ENCODE assay signal across 23 cellular contexts in genomic region chr11:128921790-128922189, GRCh38. TPM values are rescaled to one million over a fixed set of nuclear protein-coding genes. Genes with fewer than 3 reads are reported as not detected.
DNase-seq lines count a peak whose midpoint lies in the region; ATAC-seq and TF ChIP-seq lines count a peak whose summit lies in the region.
"Had no signal": no experiment of that assay in that cellular context is flagged by ENCODE, and none has a peak within 500 bp of the region (broad histone marks: within the 10 kb centered on the region; RNA-seq: fewer than 3 reads in every experiment).

No MANE protein-coding gene starts in this region.

- no peak overlapping the region for H3K4me3 Mint-ChIP-seq in activated naive CD8-positive, alpha-beta T cell treated with anti-CD3 and anti-CD28 coated beads, Interleukin-2, amount 50 U/mL, for 24 hours
- no peak overlapping the region for H3K4me3 Mint-ChIP-seq in activated naive CD8-positive, alpha-beta T cell treated with anti-CD3 and anti-CD28 coated beads for 36 hours
- H3K4me3 Mint-ChIP-seq in stimulated activated naive B cell treated with anti-CD40 and anti-IgM and Interleukin-4, amounts not matched to agents 10 μg/mL and 1 μg/mL and 100 μg/mL, for 72 hours, result no peak overlapping the region
- H3K4me3 Mint-ChIP-seq: CD14-positive monocyte; CD4-positive, alpha-beta memory T cell had no signal

- intact Hi-C loops in testis (cut with DNase I; ENCODE audit: low total_unique reads), result no loop called here

- peak; percentile 65 for ATAC-seq in activated naive CD8-positive, alpha-beta T cell treated with anti-CD3 and anti-CD28 coated beads, Interleukin-2, amount 50 U/mL, for 24 hours
- ATAC-seq in HG02885 (IDR thresholded peaks at IDR 0.05; ENCODE audit: poor library complexity, unreplicated experiment), result peak; percentile 46
- ATAC-seq in stimulated activated naive B cell treated with anti-CD40 and anti-IgM and Interleukin-4, amounts not matched to agents 10 μg/mL and 1 μg/mL and 100 μg/mL, for 72 hours (replicated peaks), result peak; percentile 81 to 94
- ATAC-seq: HepG2 had no signal

- no peaks in the 10 kb centered on the region for H3K79me2 ChIP-seq in osteoblast (ENCODE audit: insufficient read depth, low read length)

- H3K4me1 ChIP-seq in osteoblast (ENCODE audit: insufficient read depth, low read length) (no peaks in the 10 kb centered on the region), testis (no peaks in the 10 kb centered on the region)

- H3K27me3 Mint-ChIP-seq in activated naive CD8-positive, alpha-beta T cell treated with anti-CD3 and anti-CD28 coated beads, Interleukin-2, amount 50 U/mL, for 24 hours, result peaks cover 9% of the 10 kb centered on the region
- H3K27me3 Mint-ChIP-seq in activated naive CD8-positive, alpha-beta T cell treated with anti-CD3 and anti-CD28 coated beads for 36 hours, result peaks cover 7% of the 10 kb centered on the region
- peaks cover 36 to 58% of the 10 kb centered on the region in 2 donors for H3K27me3 Mint-ChIP-seq in stimulated activated naive B cell treated with anti-CD40 and anti-IgM and Interleukin-4, amounts not matched to agents 10 μg/mL and 1 μg/mL and 100 μg/mL, for 72 hours

- H3K9me3 Mint-ChIP-seq in activated naive CD8-positive, alpha-beta T cell treated with anti-CD3 and anti-CD28 coated beads, Interleukin-2, amount 50 U/mL, for 24 hours, result no peaks in the 10 kb centered on the region
- H3K9me3 Mint-ChIP-seq in activated naive CD8-positive, alpha-beta T cell treated with anti-CD3 and anti-CD28 coated beads for 36 hours, result no peaks in the 10 kb centered on the region
- no peaks in the 10 kb centered on the region for H3K9me3 Mint-ChIP-seq in stimulated activated naive B cell treated with anti-CD40 and anti-IgM and Interleukin-4, amounts not matched to agents 10 μg/mL and 1 μg/mL and 100 μg/mL, for 72 hours
- H3K9me3 Mint-ChIP-seq: CD14-positive monocyte had no signal

- H3K27ac Mint-ChIP-seq in activated naive CD8-positive, alpha-beta T cell treated with anti-CD3 and anti-CD28 coated beads, Interleukin-2, amount 50 U/mL, for 24 hours, result no peak overlapping the region
- no peak overlapping the region for H3K27ac Mint-ChIP-seq in activated naive CD8-positive, alpha-beta T cell treated with anti-CD3 and anti-CD28 coated beads for 36 hours
- no peak overlapping the region for H3K27ac Mint-ChIP-seq in stimulated activated naive B cell treated with anti-CD40 and anti-IgM and Interleukin-4, amounts not matched to agents 10 μg/mL and 1 μg/mL and 100 μg/mL, for 72 hours
- H3K27ac Mint-ChIP-seq: CD14-positive monocyte; CD4-positive, alpha-beta memory T cell; IgD-negative memory B cell had no signal

- no peak for TF ChIP-seq POLR2A in testis (IDR thresholded peaks at IDR 0.05)

- no peak for DNase-seq in activated naive CD8-positive, alpha-beta T cell treated with anti-CD3 and anti-CD28 coated beads, Interleukin-2, amount 50 U/mL, for 24 hours
- no peak for DNase-seq in activated naive CD8-positive, alpha-beta T cell treated with anti-CD3 and anti-CD28 coated beads for 36 hours
- DNase-seq in osteoblast (ENCODE audit: insufficient read length, low spot score, missing footprints) (peak; percentile 37), GDM1 (lab: John Stamatoyannopoulos, UW) (no peak), GM10266 (ENCODE audit: extremely low spot score) (no peak), testis (no peak)
- peak; percentile 39 for DNase-seq in stimulated activated naive B cell treated with anti-CD40 and anti-IgM and Interleukin-4, amounts not matched to agents 10 μg/mL and 1 μg/mL and 100 μg/mL, for 72 hours
- DNase-seq: 8988T; CD4-positive, alpha-beta memory T cell; DMS153; DMS79; GF-D8; GM23248; HCEC 1CT had no signal

- no peaks in the 10 kb centered on the region for H3K36me3 Mint-ChIP-seq in activated naive CD8-positive, alpha-beta T cell treated with anti-CD3 and anti-CD28 coated beads, Interleukin-2, amount 50 U/mL, for 24 hours (ENCODE audit: low read depth)
- H3K36me3 Mint-ChIP-seq in activated naive CD8-positive, alpha-beta T cell treated with anti-CD3 and anti-CD28 coated beads for 36 hours, result no peaks in the 10 kb centered on the region
- peaks cover 0 to 2% of the 10 kb centered on the region in 2 donors for H3K36me3 Mint-ChIP-seq in stimulated activated naive B cell treated with anti-CD40 and anti-IgM and Interleukin-4, amounts not matched to agents 10 μg/mL and 1 μg/mL and 100 μg/mL, for 72 hours
- H3K36me3 Mint-ChIP-seq: CD14-positive monocyte, IgD-negative memory B cell had no signal

- no peak overlapping the region for H3K4me3 ChIP-seq in osteoblast (ENCODE audit: insufficient read depth, low read length)
- H3K4me3 ChIP-seq in testis, result no peak overlapping the region
- H3K4me3 ChIP-seq: BLaER1, GM23248 had no signal

- no peak for TF ChIP-seq CTCF in osteoblast (IDR thresholded peaks at IDR 0.05; ENCODE audit: extremely low read depth, low read depth, low read length)
- TF ChIP-seq CTCF in GM10266 (IDR thresholded peaks at IDR 0.05; ENCODE audit: control insufficient read depth, insufficient read depth, low read depth, missing control alignments), result no peak
- TF ChIP-seq CTCF in testis (IDR thresholded peaks at IDR 0.05), result no peak

- WGBS in testis, 2 donors, result 87 to 90% methylated on average over 4 of the region's 4 CpGs

- no peaks in the 10 kb centered on the region for H3K36me3 ChIP-seq in osteoblast (ENCODE audit: insufficient read depth, low read length)
- no peaks in the 10 kb centered on the region for H3K36me3 ChIP-seq in testis (ENCODE audit: low read depth, missing control alignments)
- H3K36me3 ChIP-seq: BLaER1 had no signal

- H3K27ac ChIP-seq in osteoblast (ENCODE audit: low read depth, low read length) (no peak overlapping the region), testis (no peak overlapping the region)
- H3K27ac ChIP-seq: BLaER1, GM23248 had no signal

- no peaks in the 10 kb centered on the region for H4K20me1 ChIP-seq in osteoblast (ENCODE audit: insufficient read depth, low read length)
- H4K20me1 ChIP-seq: BLaER1 had no signal

- H3K4me1 Mint-ChIP-seq in activated naive CD8-positive, alpha-beta T cell treated with anti-CD3 and anti-CD28 coated beads, Interleukin-2, amount 50 U/mL, for 24 hours, result peaks cover 7% of the 10 kb centered on the region
- peaks cover 3% of the 10 kb centered on the region for H3K4me1 Mint-ChIP-seq in activated naive CD8-positive, alpha-beta T cell treated with anti-CD3 and anti-CD28 coated beads for 36 hours
- H3K4me1 Mint-ChIP-seq in stimulated activated naive B cell treated with anti-CD40 and anti-IgM and Interleukin-4, amounts not matched to agents 10 μg/mL and 1 μg/mL and 100 μg/mL, for 72 hours, result peaks cover 17 to 22% of the 10 kb centered on the region in 2 donors

- no peak overlapping the region for H3K4me2 ChIP-seq in osteoblast (ENCODE audit: insufficient read depth, low read length)
- H3K4me2 ChIP-seq: BLaER1 had no signal

- H2AFZ ChIP-seq in osteoblast (ENCODE audit: low read length), result no peak overlapping the region
- H2AFZ ChIP-seq: GM23248 had no signal

- H3K27me3 ChIP-seq in osteoblast (ENCODE audit: insufficient read depth, low read length) (peaks cover 29% of the 10 kb centered on the region), testis (no peaks in the 10 kb centered on the region)
- H3K27me3 ChIP-seq: BLaER1 had no signal

- no peaks in the 10 kb centered on the region for H3K9me3 ChIP-seq in osteoblast (ENCODE audit: low read depth, low read length)
- no peaks in the 10 kb centered on the region for H3K9me3 ChIP-seq in testis
- H3K9me3 ChIP-seq: BLaER1 had no signal

RNA-seq across cellular contexts. Expression of gene TP53AIP1, which starts 20.9 kb away (rescaled TPM):
- total RNA-seq in activated naive CD8-positive, alpha-beta T cell treated with anti-CD3 and anti-CD28 coated beads for 36 hours, result not detected
- total RNA-seq in osteoblast (under 0.01 TPM in 1 of 2 replicates, not detected in the other), testis (1 to 10 TPM in 1 of 2 donors, under 1 TPM in 1; 0.94 to 1.8 TPM)
- polyA plus RNA-seq in testis (ENCODE audit: insufficient read depth, low read depth, low replicate concordance), result 1.1 TPM
- total RNA-seq: CD4-positive, alpha-beta memory T cell; Daoy; GM23248; H4 had no signal
- polyA plus RNA-seq: AG04450; CD14-positive monocyte; CD4-positive, alpha-beta memory T cell; GM23248; HepG2; IgD-negative memory B cell had no signal

RNA-seq across cellular contexts. Expression of gene KCNJ5, which starts 30.6 kb away (rescaled TPM):
- not detected for total RNA-seq in activated naive CD8-positive, alpha-beta T cell treated with anti-CD3 and anti-CD28 coated beads for 36 hours
- total RNA-seq in osteoblast, result 0.29 and 0.36 TPM in 2 replicates
- total RNA-seq in testis, result 1 to 10 TPM in 1 of 2 donors, under 1 TPM in 1; 0.55 to 1.5 TPM
- 2.1 TPM for polyA plus RNA-seq in testis (ENCODE audit: insufficient read depth, low read depth, low replicate concordance)
- total RNA-seq: A673, Daoy, H4, HepG2 had no signal
- polyA plus RNA-seq: AG04450; CD14-positive monocyte; CD4-positive, alpha-beta memory T cell; GM23248; HepG2; IgD-negative memory B cell had no signal

RNA-seq across cellular contexts. Expression of gene KCNJ1, which starts 54.7 kb away (rescaled TPM):
- not detected for total RNA-seq in activated naive CD8-positive, alpha-beta T cell treated with anti-CD3 and anti-CD28 coated beads for 36 hours
- total RNA-seq in osteoblast (not detected in 2 replicates), testis (under 1 TPM; 0.12 to 0.24 TPM)
- polyA plus RNA-seq in testis (ENCODE audit: insufficient read depth, low read depth, low replicate concordance), result 0.16 TPM
- total RNA-seq: A673, Daoy, GM23248, H4, HepG2 had no signal
- polyA plus RNA-seq: AG04450, GM23248, HepG2 had no signal

Comparison
In these comparisons a context has a peak if more than half of its experiments do, and no peak if none do; other contexts are left out.
1. DNase-seq: peak in osteoblast (single experiment) and stimulated activated naive B cell treated with anti-CD40 and anti-IgM and Interleukin-4, amounts not matched to agents 10 μg/mL and 1 μg/mL and 100 μg/mL, for 72 hours (single experiment); none in activated naive CD8-positive, alpha-beta T cell treated with anti-CD3 and anti-CD28 coated beads, Interleukin-2, amount 50 U/mL, for 24 hours (single experiment), activated naive CD8-positive, alpha-beta T cell treated with anti-CD3 and anti-CD28 coated beads for 36 hours (single experiment), GDM1 (single experiment), GM10266 (single experiment) and testis (single experiment).
2. Peak in every context shown above with its lines, with median percentiles within 50 percentile points of each other: ATAC-seq.